ENCODE assay signal across 1 cellular context in the genomic region with DNA sequence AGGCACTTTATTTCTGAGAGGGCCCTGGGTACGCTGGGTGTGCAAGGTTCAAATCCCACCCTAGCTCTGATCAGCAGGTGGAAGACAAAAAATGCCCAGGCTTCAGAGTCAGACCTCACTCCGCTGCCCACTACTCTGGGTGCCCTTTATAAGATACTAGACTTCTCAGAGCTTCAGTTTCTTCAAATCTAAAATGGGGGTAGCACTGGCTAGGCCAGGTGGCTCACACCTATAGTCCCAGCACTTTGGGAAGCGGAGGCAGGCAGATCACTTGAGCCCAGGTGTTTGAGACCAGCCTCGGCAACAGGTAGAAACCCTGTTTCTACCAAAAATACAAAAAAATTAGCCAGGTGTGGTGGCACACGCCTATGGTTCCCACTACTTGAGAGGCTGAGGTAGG.
TF ChIP-seq lines count a peak whose summit lies in the region.

No MANE protein-coding gene starts in this region.

TF ChIP-seq in GM12878, 131 proteins besides CTCF, POLR2A, EP300 and RAD21:
- no peak for TF ChIP-seq CEBPZ (IDR thresholded peaks at IDR 0.05; ENCODE audit: low read depth, low read length)
- TF ChIP-seq ZNF217 (IDR thresholded peaks at IDR 0.05): no peak
- no peak for TF ChIP-seq DPF2 (IDR thresholded peaks at IDR 0.05)
- TF ChIP-seq CEBPB (IDR thresholded peaks at IDR 0.05; ENCODE audit: borderline replicate concordance in 1 of 2, low read depth in 2 of 2, low read length in 2 of 2): no peak
- TF ChIP-seq CBFB (IDR thresholded peaks at IDR 0.05; ENCODE audit: low read depth): no peak
- TF ChIP-seq NFYA (IDR thresholded peaks at IDR 0.05; ENCODE audit: borderline replicate concordance, low read depth, low read length): no peak
- no peak for TF ChIP-seq CHD2 (IDR thresholded peaks at IDR 0.05; ENCODE audit: borderline replicate concordance, low read depth, low read length)
- TF ChIP-seq SUZ12 (IDR thresholded peaks at IDR 0.05; ENCODE audit: unreplicated experiment): no peak
- TF ChIP-seq, protein P1, sequence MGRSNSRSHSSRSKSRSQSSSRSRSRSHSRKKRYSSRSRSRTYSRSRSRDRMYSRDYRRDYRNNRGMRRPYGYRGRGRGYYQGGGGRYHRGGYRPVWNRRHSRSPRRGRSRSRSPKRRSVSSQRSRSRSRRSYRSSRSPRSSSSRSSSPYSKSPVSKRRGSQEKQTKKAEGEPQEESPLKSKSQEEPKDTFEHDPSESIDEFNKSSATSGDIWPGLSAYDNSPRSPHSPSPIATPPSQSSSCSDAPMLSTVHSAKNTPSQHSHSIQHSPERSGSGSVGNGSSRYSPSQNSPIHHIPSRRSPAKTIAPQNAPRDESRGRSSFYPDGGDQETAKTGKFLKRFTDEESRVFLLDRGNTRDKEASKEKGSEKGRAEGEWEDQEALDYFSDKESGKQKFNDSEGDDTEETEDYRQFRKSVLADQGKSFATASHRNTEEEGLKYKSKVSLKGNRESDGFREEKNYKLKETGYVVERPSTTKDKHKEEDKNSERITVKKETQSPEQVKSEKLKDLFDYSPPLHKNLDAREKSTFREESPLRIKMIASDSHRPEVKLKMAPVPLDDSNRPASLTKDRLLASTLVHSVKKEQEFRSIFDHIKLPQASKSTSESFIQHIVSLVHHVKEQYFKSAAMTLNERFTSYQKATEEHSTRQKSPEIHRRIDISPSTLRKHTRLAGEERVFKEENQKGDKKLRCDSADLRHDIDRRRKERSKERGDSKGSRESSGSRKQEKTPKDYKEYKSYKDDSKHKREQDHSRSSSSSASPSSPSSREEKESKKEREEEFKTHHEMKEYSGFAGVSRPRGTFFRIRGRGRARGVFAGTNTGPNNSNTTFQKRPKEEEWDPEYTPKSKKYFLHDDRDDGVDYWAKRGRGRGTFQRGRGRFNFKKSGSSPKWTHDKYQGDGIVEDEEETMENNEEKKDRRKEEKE (IDR thresholded peaks at IDR 0.05): no peak
- TF ChIP-seq SP1 (IDR thresholded peaks at IDR 0.05; ENCODE audit: low read depth, low read length): no peak
- TF ChIP-seq ZNF592 (IDR thresholded peaks at IDR 0.05): no peak
- no peak for TF ChIP-seq SMAD1 (IDR thresholded peaks at IDR 0.05; ENCODE audit: low read depth, partially characterized antibody)
- TF ChIP-seq, protein P2, sequence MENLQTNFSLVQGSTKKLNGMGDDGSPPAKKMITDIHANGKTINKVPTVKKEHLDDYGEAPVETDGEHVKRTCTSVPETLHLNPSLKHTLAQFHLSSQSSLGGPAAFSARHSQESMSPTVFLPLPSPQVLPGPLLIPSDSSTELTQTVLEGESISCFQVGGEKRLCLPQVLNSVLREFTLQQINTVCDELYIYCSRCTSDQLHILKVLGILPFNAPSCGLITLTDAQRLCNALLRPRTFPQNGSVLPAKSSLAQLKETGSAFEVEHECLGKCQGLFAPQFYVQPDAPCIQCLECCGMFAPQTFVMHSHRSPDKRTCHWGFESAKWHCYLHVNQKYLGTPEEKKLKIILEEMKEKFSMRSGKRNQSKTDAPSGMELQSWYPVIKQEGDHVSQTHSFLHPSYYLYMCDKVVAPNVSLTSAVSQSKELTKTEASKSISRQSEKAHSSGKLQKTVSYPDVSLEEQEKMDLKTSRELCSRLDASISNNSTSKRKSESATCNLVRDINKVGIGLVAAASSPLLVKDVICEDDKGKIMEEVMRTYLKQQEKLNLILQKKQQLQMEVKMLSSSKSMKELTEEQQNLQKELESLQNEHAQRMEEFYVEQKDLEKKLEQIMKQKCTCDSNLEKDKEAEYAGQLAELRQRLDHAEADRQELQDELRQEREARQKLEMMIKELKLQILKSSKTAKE (IDR thresholded peaks at IDR 0.05; ENCODE audit: low read depth, poor library complexity, severe bottlenecking): no peak
- TF ChIP-seq RBBP5 (conservative IDR thresholded peaks at IDR 0.05): no peak
- no peak for TF ChIP-seq JUND (IDR thresholded peaks at IDR 0.05; ENCODE audit: low read depth, low read length)
- no peak for TF ChIP-seq PAX8 (IDR thresholded peaks at IDR 0.05)
- TF ChIP-seq PML (IDR thresholded peaks at IDR 0.05; ENCODE audit: low read length): no peak
